ENCODE assay signal across 10 cellular contexts in the genomic region with DNA sequence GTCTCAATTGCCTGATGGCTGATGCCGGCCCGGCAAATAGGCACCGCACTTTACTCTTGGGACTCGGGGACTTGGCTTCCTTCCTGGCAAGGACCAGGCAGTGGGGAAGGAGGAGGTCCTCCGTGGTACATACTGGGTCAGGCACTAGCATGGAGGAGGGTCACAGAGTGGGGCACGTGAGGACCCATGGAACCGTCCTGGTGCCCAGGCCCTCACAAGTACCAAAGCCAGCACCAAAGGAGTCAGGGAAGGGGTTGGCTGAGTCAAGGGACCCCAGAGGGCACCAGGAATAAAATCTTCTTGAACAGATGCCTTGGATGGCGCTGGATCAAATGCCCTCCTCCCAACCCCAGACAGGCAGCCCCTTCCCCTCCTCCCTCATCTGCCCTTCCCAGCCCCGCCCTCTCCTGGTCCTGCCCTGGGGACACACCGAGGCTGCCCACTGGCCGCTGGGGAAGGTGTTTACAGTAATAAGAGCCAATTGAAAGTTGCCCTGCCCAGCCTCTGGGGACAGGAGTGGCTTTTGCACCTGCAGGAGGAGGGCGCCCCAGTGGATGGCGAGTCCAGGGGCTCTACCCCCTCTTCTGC. TPM values are rescaled to one million over a fixed set of nuclear protein-coding genes. Genes with fewer than 3 reads are reported as not detected.
DNase-seq lines count a peak whose midpoint lies in the region; ATAC-seq and TF ChIP-seq lines count a peak whose summit lies in the region.
"Had no signal": no experiment of that assay in that cellular context is flagged by ENCODE, and none has a peak within 500 bp of the region (broad histone marks: within the 10 kb centered on the region; RNA-seq: fewer than 3 reads in every experiment).

No MANE protein-coding gene starts in this region.

- H3K9me3 ChIP-seq in spleen, result no peaks in the 10 kb centered on the region

- H3K27ac ChIP-seq in cingulate gyrus (ENCODE audit: low read depth, low read length), result peak overlapping the region; percentile 99
- H3K27ac ChIP-seq in spleen, result peak overlapping the region; percentile 38 to 99 (median 96)
- no peak overlapping the region for H3K27ac ChIP-seq in brain microvascular endothelial cell

- H3K4me3 ChIP-seq in spleen, result peak overlapping the region in 7 of 8 donors; percentile 30 to 75 (median 42)
- H3K4me3 ChIP-seq in brain microvascular endothelial cell (ENCODE audit: low read depth, low read length), result no peak overlapping the region

- peak in 2 of 11 experiments; percentile 4 to 21 for TF ChIP-seq CTCF in spleen (IDR thresholded peaks at IDR 0.05 in 8 of 11, conservative IDR thresholded peaks at IDR 0.05 in 3 of 11)
- TF ChIP-seq CTCF in brain microvascular endothelial cell (IDR thresholded peaks at IDR 0.05; ENCODE audit: low read depth, low read length, missing control alignments), result no peak

- 17 to 32% (median 22%) methylated on average over 12 to 13 of the region's 13 CpGs for WGBS in spleen, 5 donors

- H3K27me3 ChIP-seq in spleen (replicated peaks in 1 of 7) (peaks cover 0 to 47% (median 2%) of the 10 kb centered on the region in 7 donors), brain microvascular endothelial cell (replicated peaks) (peaks cover 11% of the 10 kb centered on the region)

- in situ Hi-C loops in brain microvascular endothelial cell (cut with HindIII; ENCODE audit: low pct_ligation_motif_present, low sequenced_read_pairs), result no loop called here
- in situ Hi-C loops in KBM-7 (cut with MboI; ENCODE audit: low pct_unique_long_range_greater_than_20kb, low sequenced_read_pairs), result no loop called here

- ATAC-seq in HG02678 (IDR thresholded peaks at IDR 0.05; ENCODE audit: unreplicated experiment), result no peak

- H3K36me3 ChIP-seq in spleen, result peaks cover 0 to 50% (median 6%) of the 10 kb centered on the region in 6 donors
- H3K36me3 ChIP-seq in brain microvascular endothelial cell (replicated peaks), result no peaks in the 10 kb centered on the region

- no peak for TF ChIP-seq POLR2A in spleen (IDR thresholded peaks at IDR 0.05)

- intact Hi-C loops in spleen (cut with DNase I; ENCODE audit: low total_unique reads), result no loop called here

- DNase-seq in NCI-H1417 (lab: John Stamatoyannopoulos, UW) (peak in 2 of 3 experiments; percentile 49 to 53), NCI-H1417 treated with DMSO at 0.1 percent for 48 hours (lab: John Stamatoyannopoulos, UW) (no peak), NCI-H510A (lab: John Stamatoyannopoulos, UW) (peak; percentile 95), spleen (peak; percentile 91), brain microvascular endothelial cell (no peak), KBM-7 (no peak)
- DNase-seq: T1000 had no signal

- H3K4me1 ChIP-seq in spleen, result peaks cover 38 to 99% (median 89%) of the 10 kb centered on the region in 6 donors

RNA-seq across cellular contexts. Expression of gene CARNS1, which starts 5.6 kb away (rescaled TPM):
- 1 to 10 TPM; 1.9 to 4.4 (median 2.1) TPM for total RNA-seq in spleen
- polyA plus RNA-seq in spleen, result 1 to 10 TPM; 1.0 to 2.0 (median 1.8) TPM

RNA-seq across cellular contexts. Expression of gene TBC1D10C, which starts 6.0 kb away (rescaled TPM):
- 100 to 1,000 TPM in 4 of 7 donors, 10 to 100 TPM in 3; 66.3 to 132 (median 101) TPM for total RNA-seq in spleen
- polyA plus RNA-seq in spleen, result 100 to 1,000 TPM; 174 to 270 (median 196) TPM
- total RNA-seq: lung microvascular endothelial cell had no signal

RNA-seq across cellular contexts. Expression of gene PPP1CA, which starts 8.2 kb away (rescaled TPM):
- 100 to 1,000 TPM; 147 to 192 (median 157) TPM for total RNA-seq in spleen
- polyA plus RNA-seq in spleen, result 100 to 1,000 TPM; 152 to 207 (median 170) TPM

RNA-seq across cellular contexts. Expression of gene RAD9A, which starts 18.1 kb away (rescaled TPM):
- total RNA-seq in spleen, result 10 to 100 TPM; 21.6 to 37.5 (median 29.7) TPM
- polyA plus RNA-seq in spleen, result 10 to 100 TPM; 18.2 to 44.8 (median 37.1) TPM

RNA-seq across cellular contexts. Expression of gene RPS6KB2, which starts 18.4 kb away (rescaled TPM):
- total RNA-seq in spleen, result 10 to 100 TPM; 51.5 to 65.4 (median 55.4) TPM
- 10 to 100 TPM; 39.5 to 95.0 (median 53.8) TPM for polyA plus RNA-seq in spleen

Comparison
In these comparisons a context has a peak if more than half of its experiments do, and no peak if none do; other contexts are left out.
1. DNase-seq: peak in NCI-H1417 (2 of 3), NCI-H510A (single experiment) and spleen (single experiment); none in NCI-H1417 treated with DMSO at 0.1 percent for 48 hours (single experiment), brain microvascular endothelial cell (single experiment) and KBM-7 (single experiment).